In the genomic region with DNA sequence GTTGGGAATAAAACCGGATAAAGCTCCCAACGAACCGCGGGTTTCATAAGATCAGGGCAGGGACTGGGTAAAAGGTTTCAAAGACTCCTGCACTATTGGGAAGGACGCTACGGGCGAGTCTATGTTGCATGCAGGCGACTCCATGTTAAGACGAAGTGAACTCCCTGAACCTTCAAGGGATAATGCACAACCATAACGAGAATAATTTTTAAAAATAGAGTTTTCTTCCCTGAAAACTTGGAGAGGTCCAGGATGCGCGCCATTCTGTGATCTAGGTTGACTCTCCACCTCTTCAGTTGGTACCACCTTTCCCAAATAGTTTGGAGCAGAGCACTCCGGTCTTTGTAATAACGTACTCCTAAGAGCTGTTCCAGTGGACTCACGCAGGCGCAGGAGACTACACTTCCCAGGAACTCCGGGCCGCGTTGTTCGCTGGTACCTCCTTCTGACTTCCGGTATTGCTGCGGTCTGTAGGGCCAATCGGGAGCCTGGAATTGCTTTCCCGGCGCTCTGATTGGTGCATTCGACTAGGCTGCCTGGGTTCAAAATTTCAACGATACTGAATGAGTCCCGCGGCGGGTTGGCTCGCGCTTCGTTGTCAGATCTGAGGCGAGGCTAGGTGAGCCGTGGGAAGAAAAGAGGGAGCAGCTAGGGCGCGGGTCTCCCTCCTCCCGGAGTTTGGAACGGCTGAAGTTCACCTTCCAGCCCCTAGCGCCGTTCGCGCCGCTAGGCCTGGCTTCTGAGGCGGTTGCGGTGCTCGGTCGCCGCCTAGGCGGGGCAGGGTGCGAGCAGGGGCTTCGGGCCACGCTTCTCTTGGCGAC, we compare ENCODE assay signal across 8 cellular contexts. TPM values are rescaled to one million over a fixed set of nuclear protein-coding genes. Genes with fewer than 3 reads are reported as not detected.
A peak's percentile ranks its signal among the peaks of the same experiment; 100 is the strongest.
DNase-seq lines count a peak whose midpoint lies in the region; ATAC-seq, FAIRE-seq and TF ChIP-seq lines count a peak whose summit lies in the region.

A gene with protein sequence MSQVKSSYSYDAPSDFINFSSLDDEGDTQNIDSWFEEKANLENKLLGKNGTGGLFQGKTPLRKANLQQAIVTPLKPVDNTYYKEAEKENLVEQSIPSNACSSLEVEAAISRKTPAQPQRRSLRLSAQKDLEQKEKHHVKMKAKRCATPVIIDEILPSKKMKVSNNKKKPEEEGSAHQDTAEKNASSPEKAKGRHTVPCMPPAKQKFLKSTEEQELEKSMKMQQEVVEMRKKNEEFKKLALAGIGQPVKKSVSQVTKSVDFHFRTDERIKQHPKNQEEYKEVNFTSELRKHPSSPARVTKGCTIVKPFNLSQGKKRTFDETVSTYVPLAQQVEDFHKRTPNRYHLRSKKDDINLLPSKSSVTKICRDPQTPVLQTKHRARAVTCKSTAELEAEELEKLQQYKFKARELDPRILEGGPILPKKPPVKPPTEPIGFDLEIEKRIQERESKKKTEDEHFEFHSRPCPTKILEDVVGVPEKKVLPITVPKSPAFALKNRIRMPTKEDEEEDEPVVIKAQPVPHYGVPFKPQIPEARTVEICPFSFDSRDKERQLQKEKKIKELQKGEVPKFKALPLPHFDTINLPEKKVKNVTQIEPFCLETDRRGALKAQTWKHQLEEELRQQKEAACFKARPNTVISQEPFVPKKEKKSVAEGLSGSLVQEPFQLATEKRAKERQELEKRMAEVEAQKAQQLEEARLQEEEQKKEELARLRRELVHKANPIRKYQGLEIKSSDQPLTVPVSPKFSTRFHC (plus strand): TSS at position 562 of the 821 bp plus-strand sequence. CDS start 18,187 bp downstream, outside the sequence.

- ATAC-seq in HG03432 (IDR thresholded peaks at IDR 0.05; ENCODE audit: unreplicated experiment) = peak; percentile 97

- H3K9ac ChIP-seq in kidney (ENCODE audit: low read length in 2 of 2) = peak within 1 kb of the TSS in 1 of 2 donors; percentile 37

- TF ChIP-seq CTCF in BJ (IDR thresholded peaks at IDR 0.05; ENCODE audit: insufficient read depth, low read depth, low read length) (peak; percentile 31; the same call in 1 of the 2 replicates), chondrocyte (IDR thresholded peaks at IDR 0.05) (peak; percentile 62), kidney (IDR thresholded peaks at IDR 0.05; ENCODE audit: borderline replicate concordance, extremely low read depth, insufficient read depth) (peak; percentile 6)

- DNase-seq in BJ (ENCODE audit: low read depth) (peak; percentile 90), NCI-H460 (ENCODE audit: extremely low read depth, low read depth) (peak; percentile 98), chondrocyte (ENCODE audit: low spot score) (peak; percentile 98), kidney (peak; percentile 97)
- DNase-seq in activated CD4-positive, CD25-positive, alpha-beta regulatory T cell treated with anti-CD3 and anti-CD28 coated beads, Interleukin-2, amount 50 U/mL, for 72 hours = peak; percentile 74
- DNase-seq in stimulated activated CD4-positive, alpha-beta T cell treated with anti-CD3 and anti-CD28 coated beads, Interleukin-15, amount 100 ng/mL, for 48 hours (ENCODE audit: low read depth in 2 of 2) = peak; percentile 83 to 84

- CTCF ChIA-PET in BJ (lab: Yijun Ruan, JAX) = interaction anchor here (0.7 to 2.3 kb wide), 5 partner anchors 14 to 105 kb away, joined by 3 to 12 read pairs (median 4); no protein-coding TSS in a partner anchor

- H3K27ac Mint-ChIP-seq in chondrocyte (ENCODE audit: unreplicated experiment) = no peak within 1 kb of the TSS

- intact Hi-C loops in kidney (cut with DNase I) = no loop called here

- H3K9me3 ChIP-seq in kidney (ENCODE audit: control insufficient read depth in 1 of 2, low read length in 2 of 2) = no peaks in the 10 kb centered on the region

- no peaks in the 10 kb centered on the region for H3K27me3 Mint-ChIP-seq in chondrocyte (ENCODE audit: low read depth)

- H3K4me3 ChIP-seq in BJ (ENCODE audit: low read depth, low read length) (peak within 1 kb of the TSS; percentile 63), kidney (ENCODE audit: low read length in 2 of 2) (peak within 1 kb of the TSS; percentile 80 to 93)

- H3K36me3 ChIP-seq in BJ (ENCODE audit: control insufficient read depth, insufficient read depth, low read length) = no peaks in the 10 kb centered on the region
- no peaks in the 10 kb centered on the region for H3K36me3 ChIP-seq in kidney (ENCODE audit: control insufficient read depth in 1 of 2, insufficient read depth in 2 of 2, low read length in 2 of 2)

- peaks cover 0 to 3% of the 10 kb centered on the region in 2 donors for H3K4me1 ChIP-seq in kidney (ENCODE audit: control insufficient read depth in 1 of 2, insufficient read depth in 1 of 2, low read depth in 1 of 2, low read length in 2 of 2)

- H3K27me3 ChIP-seq in BJ (ENCODE audit: control insufficient read depth, insufficient read depth, low read length) = no peaks in the 10 kb centered on the region

- no peaks in the 10 kb centered on the region for H3K36me3 Mint-ChIP-seq in chondrocyte (ENCODE audit: low read depth)

- POLR2A ChIA-PET in BJ (lab: Charles Lee) = interaction anchor here (0.6 to 1.2 kb wide), 3 partner anchors 15 to 98 kb away, joined by 3 to 17 read pairs (median 4); no protein-coding TSS in a partner anchor

- no peaks in the 10 kb centered on the region for H3K9me3 Mint-ChIP-seq in chondrocyte (ENCODE audit: low read depth)

- peak; percentile 67 for TF ChIP-seq POLR2A in GM19193 (IDR thresholded peaks at IDR 0.05; ENCODE audit: extremely low read depth, insufficient read depth, insufficient read length)

- peak; percentile 70 for FAIRE-seq in kidney (lab: Jason Lieb, UNC)

- H3K4me3 Mint-ChIP-seq in chondrocyte (ENCODE audit: unreplicated experiment) = no peak within 1 kb of the TSS

- peaks cover 4% of the 10 kb centered on the region for H3K4me1 Mint-ChIP-seq in chondrocyte (ENCODE audit: low read depth)

- H3K27ac ChIP-seq in kidney (ENCODE audit: low read depth in 2 of 2, low read length in 2 of 2) = peak within 1 kb of the TSS; percentile 3 to 23

RNA-seq across cellular contexts. Expression of the gene that starts here (rescaled TPM):
- polyA plus RNA-seq in BJ (2011; rRNA removed) (29.9 and 39.2 TPM in 2 replicates), kidney (ENCODE audit: insufficient read depth, low read depth, low replicate concordance) (0.47 TPM)
- polyA minus RNA-seq in BJ (2011; rRNA and poly(A)+ RNA removed) = 17.3 and 20.5 TPM in 2 replicates
- 105 and 106 TPM in 2 replicates for total RNA-seq in NCI-H460 (2014; rRNA removed; shearing (Covaris generic))
- polyA plus RNA-seq in NCI-H460 (2014; cell fraction: nucleus; rRNA removed) = 50.7 and 64.2 TPM in 2 replicates
- total RNA-seq in chondrocyte (20.2 to 51.0 TPM (median 49.6 TPM) in 3 replicates), kidney (1.4 TPM)

Comparison
In these comparisons a context has a peak if more than half of its experiments do, and no peak if none do; other contexts are left out.
1. Peak in every context shown above with its lines: DNase-seq, ATAC-seq, H3K4me3 ChIP-seq and H3K27ac ChIP-seq.
2. RNA of the gene that starts here (polyA plus RNA-seq): 29.9 to 39.2 TPM in BJ; 0.47 TPM in kidney (single experiment); every median in the first group is over 10 times any median in the second.
3. CTCF ChIP-seq: peak in every context shown above with its lines; median percentile 62 in chondrocyte; 31 in BJ; 6 in kidney.